In genomic region chr11:70367071-70367470, GRCh38 we compare ENCODE assay signal across 26 cellular contexts. TPM values are rescaled to one million over a fixed set of nuclear protein-coding genes. Genes with fewer than 3 reads are reported as not detected.
DNase-seq lines count a peak whose midpoint lies in the region; ATAC-seq, FAIRE-seq and TF ChIP-seq lines count a peak whose summit lies in the region.
"Had no signal": no experiment of that assay in that cellular context is flagged by ENCODE, and none has a peak within 500 bp of the region (broad histone marks: within the 10 kb centered on the region; RNA-seq: fewer than 3 reads in every experiment).

No MANE protein-coding gene starts in this region.

- no peaks in the 10 kb centered on the region for H3K9me3 Mint-ChIP-seq in astrocyte (ENCODE audit: unreplicated experiment)

- no peaks in the 10 kb centered on the region for H3K27me3 Mint-ChIP-seq in astrocyte (ENCODE audit: low read depth, unreplicated experiment)
- H3K27me3 Mint-ChIP-seq: activated B cell treated with CpG ODN at 0.5 μM for 24 hours, memory B cell, progenitor cell of endocrine pancreas had no signal

- peaks cover 26% of the 10 kb centered on the region for H4K20me1 ChIP-seq in astrocyte (ENCODE audit: insufficient read depth, low read length)

- H3K9me3 ChIP-seq in MG63 (no peaks in the 10 kb centered on the region), astrocyte (ENCODE audit: insufficient read depth, low read depth, low read length) (no peaks in the 10 kb centered on the region)
- H3K9me3 ChIP-seq: Caco-2 had no signal

- H3K36me3 Mint-ChIP-seq in astrocyte (ENCODE audit: low read depth, unreplicated experiment): peaks cover 22% of the 10 kb centered on the region

- H2AFZ ChIP-seq in astrocyte (ENCODE audit: low read depth, low read length): no peak overlapping the region

- no peaks in the 10 kb centered on the region for H3K4me1 ChIP-seq in astrocyte (ENCODE audit: insufficient read depth, low read length)
- H3K4me1 ChIP-seq: Caco-2 had no signal

- H3K79me2 ChIP-seq in astrocyte (ENCODE audit: insufficient read depth, low read length): peaks cover 10% of the 10 kb centered on the region

- H3K4me3 ChIP-seq in MG63: no peak overlapping the region
- no peak overlapping the region for H3K4me3 ChIP-seq in astrocyte (ENCODE audit: insufficient read depth, low read depth, low read length)
- H3K4me3 ChIP-seq: skin epidermis had no signal

- H3K4me1 Mint-ChIP-seq in astrocyte (ENCODE audit: low read depth, unreplicated experiment): peaks cover 2% of the 10 kb centered on the region

- no peak overlapping the region for H3K27ac Mint-ChIP-seq in astrocyte (ENCODE audit: unreplicated experiment)
- H3K27ac Mint-ChIP-seq: activated B cell treated with CpG ODN at 0.5 μM for 24 hours; activated CD8-positive, alpha-beta T cell treated with anti-CD3 and anti-CD28 coated beads, Interleukin-2, amount 10 ng/mL, durations not matched to agents 7 days and 5 days; HFFc6; memory B cell; nephron; progenitor cell of endocrine pancreas; T-helper 1 cell treated with Interleukin-12 subunit alpha and Interleukin-12 subunit beta and Interleukin-4 antibody, amounts not matched to agents 30 μg/mL and 1 μg/mL, for 36 hours had no signal

- no peak overlapping the region for H3K4me2 ChIP-seq in astrocyte (ENCODE audit: low read length)
- H3K4me2 ChIP-seq: KMS-11 had no signal

- ATAC-seq in GM19397 (IDR thresholded peaks at IDR 0.05; ENCODE audit: unreplicated experiment): no peak
- ATAC-seq: activated CD8-positive, alpha-beta T cell treated with anti-CD3 and anti-CD28 coated beads, Interleukin-2, amount 10 ng/mL, durations not matched to agents 7 days and 5 days; Right ventricle myocardium inferior had no signal

- H3K36me3 ChIP-seq in MG63: peaks cover 56% of the 10 kb centered on the region
- peaks cover 21% of the 10 kb centered on the region for H3K36me3 ChIP-seq in astrocyte (ENCODE audit: insufficient read depth, low read length)

- no peak for TF ChIP-seq CTCF in astrocyte (IDR thresholded peaks at IDR 0.05; ENCODE audit: insufficient read depth, low read depth, low read length)

- H3K27me3 ChIP-seq in MG63 (no peaks in the 10 kb centered on the region), astrocyte (ENCODE audit: insufficient read depth, low read length) (no peaks in the 10 kb centered on the region)

- no peak overlapping the region for H3K4me3 Mint-ChIP-seq in astrocyte (ENCODE audit: unreplicated experiment)
- H3K4me3 Mint-ChIP-seq: activated B cell treated with CpG ODN at 0.5 μM for 24 hours; activated CD8-positive, alpha-beta T cell treated with anti-CD3 and anti-CD28 coated beads, Interleukin-2, amount 10 ng/mL, durations not matched to agents 7 days and 5 days; HFFc6; memory B cell; nephron; T-helper 1 cell treated with Interleukin-12 subunit alpha and Interleukin-12 subunit beta and Interleukin-4 antibody, amounts not matched to agents 30 μg/mL and 1 μg/mL, for 36 hours had no signal

- DNase-seq in Daoy (ENCODE audit: low read depth) (peak; percentile 22), MG63 (peak; percentile 31), astrocyte (ENCODE audit: low read depth) (peak; percentile 59), lung microvascular endothelial cell (ENCODE audit: low read depth in 2 of 2) (peak; percentile 41 to 72), pons (ENCODE audit: low spot score) (no peak), amniotic stem cell (lab: John Stamatoyannopoulos, UW) (no peak)
- DNase-seq in activated CD4-positive, alpha-beta T cell treated with anti-CD3 and anti-CD28 coated beads, Interleukin-2, amount 50 U/mL, for 1 hour: no peak
- DNase-seq: activated B cell treated with CpG ODN at 0.5 μM for 24 hours; activated CD8-positive, alpha-beta T cell treated with anti-CD3 and anti-CD28 coated beads, Interleukin-2, amount 10 ng/mL, durations not matched to agents 7 days and 5 days; Caco-2; caudate nucleus; effector CD8-positive, alpha-beta T cell; HFFc6; hypothalamus; NCI-H1417 treated with DMSO at 0.1 percent for 48 hours; NCI-H226; stimulated activated CD8-positive, alpha-beta memory T cell treated with anti-CD3 and anti-CD28 coated beads, Interleukin-4, amount 100 ng/mL, for 48 hours had no signal

- no peak for FAIRE-seq in astrocyte (lab: Jason Lieb, UNC)
- FAIRE-seq: urothelium cell line had no signal

- H3K27ac ChIP-seq in astrocyte (ENCODE audit: low read depth, low read length): no peak overlapping the region
- H3K27ac ChIP-seq: KMS-11, skin epidermis had no signal

- H3K9ac ChIP-seq in astrocyte (ENCODE audit: low read length): no peak overlapping the region
- H3K9ac ChIP-seq: KMS-11 had no signal

RNA-seq across cellular contexts. Expression of gene CTTN, which starts 31.3 kb away (rescaled TPM):
- total RNA-seq in Daoy (2014; rRNA removed; shearing (Covaris generic)): 136 TPM in 2 replicates
- 153 and 159 TPM in 2 replicates for total RNA-seq in MG63 (2014; rRNA removed; shearing (Covaris generic); ENCODE audit: low replicate concordance)
- total RNA-seq in astrocyte (291 and 344 TPM in 2 replicates), lung microvascular endothelial cell (174 and 234 TPM in 2 replicates)
- total RNA-seq: activated CD8-positive, alpha-beta T cell treated with anti-CD3 and anti-CD28 coated beads, Interleukin-2, amount 10 ng/mL, durations not matched to agents 7 days and 5 days had no signal

Comparison
In these comparisons a context has a peak if more than half of its experiments do, and no peak if none do; other contexts are left out.
1. DNase-seq: peak in Daoy (single experiment), MG63 (single experiment), astrocyte (single experiment) and lung microvascular endothelial cell (2 of 2); none in activated CD4-positive, alpha-beta T cell treated with anti-CD3 and anti-CD28 coated beads, Interleukin-2, amount 50 U/mL, for 1 hour (single experiment), pons (single experiment) and amniotic stem cell (single experiment).